8 cellular contexts compared by ENCODE assay signal in the genomic region with DNA sequence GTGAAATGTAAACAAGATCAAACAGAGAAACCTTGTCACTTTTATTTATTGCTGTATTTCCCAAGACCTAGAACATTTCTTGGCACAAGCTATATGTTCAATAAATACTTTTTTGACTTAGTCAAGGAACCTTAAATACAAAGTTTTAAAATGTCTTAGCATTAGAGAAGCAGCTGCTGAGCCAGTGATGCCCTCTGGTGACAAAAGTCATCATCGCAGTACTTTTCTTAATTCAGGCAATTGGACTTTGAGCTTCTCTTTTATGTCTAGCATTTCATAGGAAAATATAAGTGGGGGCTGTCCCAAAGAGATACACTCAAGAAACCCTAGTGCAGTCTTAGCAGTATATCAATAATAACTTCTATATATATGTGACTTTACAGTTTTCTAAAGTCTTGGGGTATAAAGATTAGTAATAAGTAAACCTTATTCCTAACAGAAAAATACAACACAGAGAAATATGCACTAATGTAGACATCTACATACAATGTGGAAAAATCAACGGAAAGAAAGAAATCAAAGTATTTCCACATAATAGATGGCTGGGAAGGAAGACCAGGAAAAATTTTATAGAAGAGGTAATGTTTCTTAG.
DNase-seq lines count a peak whose midpoint lies in the region; ATAC-seq and TF ChIP-seq lines count a peak whose summit lies in the region.

No MANE protein-coding gene starts in this region.

- H3K36me3 ChIP-seq in BE2C (no peaks in the 10 kb centered on the region), fibroblast of lung (ENCODE audit: control insufficient read depth, insufficient read depth, low read length) (no peaks in the 10 kb centered on the region), spleen (no peaks in the 10 kb centered on the region)

- TF ChIP-seq POLR2A in spleen (IDR thresholded peaks at IDR 0.05), result no peak

- DNase-seq in BE2C (no peak), HT-29 (ENCODE audit: low spot score) (peak; percentile 68), fibroblast of lung (ENCODE audit: low read depth in 2 of 2) (peak; percentile 2 to 6), spleen (no peak), DMS79 (lab: John Stamatoyannopoulos, UW) (no peak), hepatic stellate cell (ENCODE audit: low spot score) (no peak)
- DNase-seq in activated CD4-positive, alpha-beta T cell treated with anti-CD3 and anti-CD28 coated beads for 48 hours, result peak; percentile 56

- no peaks in the 10 kb centered on the region for H4K20me1 ChIP-seq in fibroblast of lung (ENCODE audit: control insufficient read depth, extremely low read depth, insufficient read depth, low read length)

- H3K4me3 ChIP-seq in BE2C (ENCODE audit: low read depth, low read length) (no peak overlapping the region), fibroblast of lung (replicated peaks in 1 of 4; ENCODE audit: control extremely low read depth in 1 of 4, insufficient read depth in 1 of 4, low read depth in 3 of 4, low read length in 4 of 4) (no peak overlapping the region), spleen (no peak overlapping the region)

- no peak overlapping the region for H3K4me2 ChIP-seq in fibroblast of lung (ENCODE audit: extremely low read depth, insufficient read depth, low read length)

- intact Hi-C loops in spleen (cut with DNase I; ENCODE audit: low total_unique reads), result no loop called here

- no peak overlapping the region for H2AFZ ChIP-seq in fibroblast of lung (ENCODE audit: low read length)

- peak; percentile 74 for ATAC-seq in GM19023 (IDR thresholded peaks at IDR 0.05; ENCODE audit: unreplicated experiment)

- no peaks in the 10 kb centered on the region for H3K27me3 ChIP-seq in BE2C
- H3K27me3 ChIP-seq in fibroblast of lung (ENCODE audit: control insufficient read depth, insufficient read depth, low read length), result no peaks in the 10 kb centered on the region
- H3K27me3 ChIP-seq in spleen (replicated peaks in 1 of 7), result no peaks in the 10 kb centered on the region

- H3K27ac ChIP-seq in fibroblast of lung (ENCODE audit: insufficient read depth, low read length) (no peak overlapping the region), spleen (no peak overlapping the region)

- peak; percentile 35 for TF ChIP-seq CTCF in BE2C (IDR thresholded peaks at IDR 0.05; ENCODE audit: low read depth, low read length)
- peak in 1 of 2 donors; percentile 32 for TF ChIP-seq CTCF in fibroblast of lung (conservative IDR thresholded peaks at IDR 0.05 in 1 of 2, IDR thresholded peaks at IDR 0.05 in 1 of 2; ENCODE audit: low read depth in 1 of 2, low read length in 2 of 2)
- TF ChIP-seq CTCF in spleen (IDR thresholded peaks at IDR 0.05 in 8 of 11, conservative IDR thresholded peaks at IDR 0.05 in 3 of 11), result peak in 10 of 11 experiments; percentile 23 to 71 (median 64)

- WGBS in spleen, 5 donors, result 26 to 42% (median 39%) methylated on average over 2 of the region's 2 CpGs

- H3K9ac ChIP-seq in fibroblast of lung (ENCODE audit: insufficient read depth, low read length), result no peak overlapping the region

- no peaks in the 10 kb centered on the region for H3K79me2 ChIP-seq in fibroblast of lung (ENCODE audit: control insufficient read depth, insufficient read depth, low read length)

- H3K4me1 ChIP-seq in BE2C, result no peaks in the 10 kb centered on the region
- H3K4me1 ChIP-seq in fibroblast of lung (ENCODE audit: control insufficient read depth, extremely low read depth, insufficient read depth, low read length), result no peaks in the 10 kb centered on the region
- H3K4me1 ChIP-seq in spleen, result peaks cover 0 to 4% (median 0%) of the 10 kb centered on the region in 6 donors

- no peaks in the 10 kb centered on the region for H3K9me3 ChIP-seq in BE2C
- H3K9me3 ChIP-seq in fibroblast of lung (ENCODE audit: control insufficient read depth, insufficient read depth, low read depth, low read length), result no peaks in the 10 kb centered on the region
- no peaks in the 10 kb centered on the region for H3K9me3 ChIP-seq in spleen

Comparison
In these comparisons a context has a peak if more than half of its experiments do, and no peak if none do; other contexts are left out.
1. DNase-seq: peak in HT-29 (single experiment), activated CD4-positive, alpha-beta T cell treated with anti-CD3 and anti-CD28 coated beads for 48 hours (single experiment) and fibroblast of lung (2 of 2); none in BE2C (single experiment), spleen (single experiment), DMS79 (single experiment) and hepatic stellate cell (single experiment).